ENCODE assay signal across 8 cellular contexts in genomic region chr4:1246111-1246881, GRCh38. TPM values are rescaled to one million over a fixed set of nuclear protein-coding genes. Genes with fewer than 3 reads are reported as not detected.
DNase-seq lines count a peak whose midpoint lies in the region; ATAC-seq lines count a peak whose summit lies in the region.

No MANE protein-coding gene starts in this region.

- H3K4me3 Mint-ChIP-seq in T-helper 1 cell treated with Interleukin-12 subunit alpha and Interleukin-12 subunit beta and Interleukin-4 antibody, amounts not matched to agents 30 μg/mL and 1 μg/mL, for 36 hours: peak overlapping the region; percentile 90
- peak overlapping the region; percentile 95 for H3K4me3 Mint-ChIP-seq in activated T-helper 1 cell treated with anti-CD3 and anti-CD28 coated beads, Interleukin-12 subunit alpha, Interleukin-12 subunit beta, Interleukin-2, Interleukin-4 antibody, amounts not matched to agents 30 ng/mL and 10 ng/mL and 1 ng/mL, durations not matched to agents 14 hours and 24 hours and 36 hours
- peak overlapping the region; percentile 86 for H3K4me3 Mint-ChIP-seq in stimulated activated effector memory CD8-positive, alpha-beta T cell treated with anti-CD3 and anti-CD28 coated beads, Interleukin-12 subunit alpha, Interleukin-12 subunit beta, amount 100 ng/mL, for 72 hours

- ATAC-seq in stimulated activated effector memory CD8-positive, alpha-beta T cell treated with anti-CD3 and anti-CD28 coated beads, Interleukin-12 subunit alpha, Interleukin-12 subunit beta, amount 100 ng/mL, for 72 hours: no peak
- ATAC-seq in HG03439 (IDR thresholded peaks at IDR 0.05; ENCODE audit: unreplicated experiment): no peak
- ATAC-seq in HG03378 (IDR thresholded peaks at IDR 0.05; ENCODE audit: unreplicated experiment): no peak

- no peaks in the 10 kb centered on the region for H3K9me3 Mint-ChIP-seq in T-helper 1 cell treated with Interleukin-12 subunit alpha and Interleukin-12 subunit beta and Interleukin-4 antibody, amounts not matched to agents 30 μg/mL and 1 μg/mL, for 36 hours
- H3K9me3 Mint-ChIP-seq in activated T-helper 1 cell treated with anti-CD3 and anti-CD28 coated beads, Interleukin-12 subunit alpha, Interleukin-12 subunit beta, Interleukin-2, Interleukin-4 antibody, amounts not matched to agents 30 ng/mL and 10 ng/mL and 1 ng/mL, durations not matched to agents 14 hours and 24 hours and 36 hours: no peaks in the 10 kb centered on the region
- no peaks in the 10 kb centered on the region for H3K9me3 Mint-ChIP-seq in stimulated activated effector memory CD8-positive, alpha-beta T cell treated with anti-CD3 and anti-CD28 coated beads, Interleukin-12 subunit alpha, Interleukin-12 subunit beta, amount 100 ng/mL, for 72 hours

- H3K4me1 Mint-ChIP-seq in T-helper 1 cell treated with Interleukin-12 subunit alpha and Interleukin-12 subunit beta and Interleukin-4 antibody, amounts not matched to agents 30 μg/mL and 1 μg/mL, for 36 hours (ENCODE audit: low read depth): peaks cover 33% of the 10 kb centered on the region
- peaks cover 48% of the 10 kb centered on the region for H3K4me1 Mint-ChIP-seq in activated T-helper 1 cell treated with anti-CD3 and anti-CD28 coated beads, Interleukin-12 subunit alpha, Interleukin-12 subunit beta, Interleukin-2, Interleukin-4 antibody, amounts not matched to agents 30 ng/mL and 10 ng/mL and 1 ng/mL, durations not matched to agents 14 hours and 24 hours and 36 hours (ENCODE audit: low read depth)
- H3K4me1 Mint-ChIP-seq in stimulated activated effector memory CD8-positive, alpha-beta T cell treated with anti-CD3 and anti-CD28 coated beads, Interleukin-12 subunit alpha, Interleukin-12 subunit beta, amount 100 ng/mL, for 72 hours: peaks cover 73% of the 10 kb centered on the region

- peak overlapping the region; percentile 88 for H3K27ac Mint-ChIP-seq in T-helper 1 cell treated with Interleukin-12 subunit alpha and Interleukin-12 subunit beta and Interleukin-4 antibody, amounts not matched to agents 30 μg/mL and 1 μg/mL, for 36 hours
- peak overlapping the region; percentile 93 for H3K27ac Mint-ChIP-seq in activated T-helper 1 cell treated with anti-CD3 and anti-CD28 coated beads, Interleukin-12 subunit alpha, Interleukin-12 subunit beta, Interleukin-2, Interleukin-4 antibody, amounts not matched to agents 30 ng/mL and 10 ng/mL and 1 ng/mL, durations not matched to agents 14 hours and 24 hours and 36 hours
- peak overlapping the region; percentile 95 for H3K27ac Mint-ChIP-seq in stimulated activated effector memory CD8-positive, alpha-beta T cell treated with anti-CD3 and anti-CD28 coated beads, Interleukin-12 subunit alpha, Interleukin-12 subunit beta, amount 100 ng/mL, for 72 hours

- intact Hi-C loops in activated T-helper 1 cell treated with anti-CD3 and anti-CD28 coated beads, Interleukin-12 subunit alpha, Interleukin-12 subunit beta, Interleukin-2, Interleukin-4 antibody, amounts not matched to agents 30 ng/mL and 10 ng/mL and 1 ng/mL, durations not matched to agents 14 hours and 24 hours and 36 hours (cut with micrococcal nuclease): loop anchor here (5.0 kb wide), 2 partner anchors 611 to 626 kb away; partner anchors contain the start of genes LETM1 and NSD2

- peaks cover 24% of the 10 kb centered on the region for H3K36me3 Mint-ChIP-seq in T-helper 1 cell treated with Interleukin-12 subunit alpha and Interleukin-12 subunit beta and Interleukin-4 antibody, amounts not matched to agents 30 μg/mL and 1 μg/mL, for 36 hours (ENCODE audit: low read depth)
- peaks cover 18% of the 10 kb centered on the region for H3K36me3 Mint-ChIP-seq in activated T-helper 1 cell treated with anti-CD3 and anti-CD28 coated beads, Interleukin-12 subunit alpha, Interleukin-12 subunit beta, Interleukin-2, Interleukin-4 antibody, amounts not matched to agents 30 ng/mL and 10 ng/mL and 1 ng/mL, durations not matched to agents 14 hours and 24 hours and 36 hours (ENCODE audit: low read depth)
- peaks cover 45% of the 10 kb centered on the region for H3K36me3 Mint-ChIP-seq in stimulated activated effector memory CD8-positive, alpha-beta T cell treated with anti-CD3 and anti-CD28 coated beads, Interleukin-12 subunit alpha, Interleukin-12 subunit beta, amount 100 ng/mL, for 72 hours

- DNase-seq in T-helper 1 cell (no peak), hepatic stellate cell (ENCODE audit: low spot score) (peak; percentile 23), NCI-H345 (lab: John Stamatoyannopoulos, UW) (no peak)
- no peak for DNase-seq in activated T-helper 1 cell treated with anti-CD3 and anti-CD28 coated beads, Interleukin-12 subunit alpha, Interleukin-12 subunit beta, Interleukin-2, Interleukin-4 antibody, amounts not matched to agents 30 ng/mL and 10 ng/mL and 1 ng/mL, durations not matched to agents 14 hours and 24 hours and 36 hours (ENCODE audit: low spot score)
- no peak for DNase-seq in stimulated activated effector memory CD8-positive, alpha-beta T cell treated with anti-CD3 and anti-CD28 coated beads, Interleukin-12 subunit alpha, Interleukin-12 subunit beta, amount 100 ng/mL, for 72 hours (ENCODE audit: low spot score in 2 of 2)

- H3K27me3 Mint-ChIP-seq in T-helper 1 cell treated with Interleukin-12 subunit alpha and Interleukin-12 subunit beta and Interleukin-4 antibody, amounts not matched to agents 30 μg/mL and 1 μg/mL, for 36 hours (ENCODE audit: low read depth): no peaks in the 10 kb centered on the region
- H3K27me3 Mint-ChIP-seq in activated T-helper 1 cell treated with anti-CD3 and anti-CD28 coated beads, Interleukin-12 subunit alpha, Interleukin-12 subunit beta, Interleukin-2, Interleukin-4 antibody, amounts not matched to agents 30 ng/mL and 10 ng/mL and 1 ng/mL, durations not matched to agents 14 hours and 24 hours and 36 hours (ENCODE audit: insufficient read depth): no peaks in the 10 kb centered on the region

RNA-seq across cellular contexts. Expression of gene CTBP1, which starts 2.6 kb away (rescaled TPM):
- total RNA-seq in activated T-helper 1 cell treated with anti-CD3 and anti-CD28 coated beads, Interleukin-12 subunit alpha, Interleukin-12 subunit beta, Interleukin-2, Interleukin-4 antibody, amounts not matched to agents 30 ng/mL and 10 ng/mL and 1 ng/mL, durations not matched to agents 14 hours and 24 hours and 36 hours: 203 and 206 TPM in 2 replicates

RNA-seq across cellular contexts. Expression of gene MAEA, which starts 43.4 kb away (rescaled TPM):
- 67.1 and 68.1 TPM in 2 replicates for total RNA-seq in activated T-helper 1 cell treated with anti-CD3 and anti-CD28 coated beads, Interleukin-12 subunit alpha, Interleukin-12 subunit beta, Interleukin-2, Interleukin-4 antibody, amounts not matched to agents 30 ng/mL and 10 ng/mL and 1 ng/mL, durations not matched to agents 14 hours and 24 hours and 36 hours
